Comparison of ENCODE assay signal across 2 cellular contexts in the genomic region with DNA sequence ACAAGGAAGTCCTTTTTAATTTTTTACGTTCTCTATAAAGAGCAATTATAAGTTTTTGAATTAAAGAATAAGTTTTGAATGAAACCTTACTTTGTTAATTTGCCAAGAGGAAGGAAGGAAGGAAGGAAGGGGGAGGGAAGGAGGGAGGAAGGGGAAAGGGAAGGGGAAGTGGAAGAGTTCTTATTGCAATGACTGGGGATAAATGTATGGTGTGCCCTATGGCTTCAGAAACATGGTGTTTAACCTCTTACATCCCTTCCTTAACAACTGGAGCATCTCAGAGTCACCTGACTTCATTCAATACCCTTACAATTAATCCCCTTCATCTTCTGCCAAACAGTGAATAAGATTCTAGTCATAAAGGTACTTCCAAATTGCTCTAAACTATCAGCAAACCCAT.
TF ChIP-seq lines count a peak whose summit lies in the region.

No MANE protein-coding gene starts in this region.

TF ChIP-seq in HepG2, 621 proteins besides CTCF, POLR2A, EP300 and RAD21:
- TF ChIP-seq, protein P1, sequence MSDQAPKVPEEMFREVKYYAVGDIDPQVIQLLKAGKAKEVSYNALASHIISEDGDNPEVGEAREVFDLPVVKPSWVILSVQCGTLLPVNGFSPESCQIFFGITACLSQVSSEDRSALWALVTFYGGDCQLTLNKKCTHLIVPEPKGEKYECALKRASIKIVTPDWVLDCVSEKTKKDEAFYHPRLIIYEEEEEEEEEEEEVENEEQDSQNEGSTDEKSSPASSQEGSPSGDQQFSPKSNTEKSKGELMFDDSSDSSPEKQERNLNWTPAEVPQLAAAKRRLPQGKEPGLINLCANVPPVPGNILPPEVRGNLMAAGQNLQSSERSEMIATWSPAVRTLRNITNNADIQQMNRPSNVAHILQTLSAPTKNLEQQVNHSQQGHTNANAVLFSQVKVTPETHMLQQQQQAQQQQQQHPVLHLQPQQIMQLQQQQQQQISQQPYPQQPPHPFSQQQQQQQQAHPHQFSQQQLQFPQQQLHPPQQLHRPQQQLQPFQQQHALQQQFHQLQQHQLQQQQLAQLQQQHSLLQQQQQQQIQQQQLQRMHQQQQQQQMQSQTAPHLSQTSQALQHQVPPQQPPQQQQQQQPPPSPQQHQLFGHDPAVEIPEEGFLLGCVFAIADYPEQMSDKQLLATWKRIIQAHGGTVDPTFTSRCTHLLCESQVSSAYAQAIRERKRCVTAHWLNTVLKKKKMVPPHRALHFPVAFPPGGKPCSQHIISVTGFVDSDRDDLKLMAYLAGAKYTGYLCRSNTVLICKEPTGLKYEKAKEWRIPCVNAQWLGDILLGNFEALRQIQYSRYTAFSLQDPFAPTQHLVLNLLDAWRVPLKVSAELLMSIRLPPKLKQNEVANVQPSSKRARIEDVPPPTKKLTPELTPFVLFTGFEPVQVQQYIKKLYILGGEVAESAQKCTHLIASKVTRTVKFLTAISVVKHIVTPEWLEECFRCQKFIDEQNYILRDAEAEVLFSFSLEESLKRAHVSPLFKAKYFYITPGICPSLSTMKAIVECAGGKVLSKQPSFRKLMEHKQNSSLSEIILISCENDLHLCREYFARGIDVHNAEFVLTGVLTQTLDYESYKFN (CRISPR knock-in tag; conservative IDR thresholded peaks at IDR 0.05): no peak
- TF ChIP-seq PCBP2 (optimal IDR thresholded peaks at IDR 0.05; ENCODE audit: low read depth, low read length, poor library complexity, severe bottlenecking): peak; percentile 64
- 0 out of 2 replicates have a peak, but pooled peaks have one; percentile 67 for TF ChIP-seq PCBP1 (IDR thresholded peaks at IDR 0.05; ENCODE audit: borderline replicate concordance, low read depth, low read length)
- peak; percentile 99 for TF ChIP-seq HNRNPK (IDR thresholded peaks at IDR 0.05; ENCODE audit: low read depth, low read length, poor library complexity, severe bottlenecking)
TF ChIP-seq in HepG2: peak in this region for 3.

TF ChIP-seq in K562, 482 proteins besides CTCF, POLR2A, EP300 and RAD21:
- TF ChIP-seq MEIS2 (IDR thresholded peaks at IDR 0.05; ENCODE audit: partially characterized antibody) (no peak), HNRNPK (IDR thresholded peaks at IDR 0.05; ENCODE audit: low read depth, low read length, poor library complexity, severe bottlenecking) (peak; percentile 75), SLC30A9 (CRISPR knock-in tag; IDR thresholded peaks at IDR 0.05) (no peak), ATF4 (CRISPR knock-in tag; IDR thresholded peaks at IDR 0.05) (no peak), KLF6 (CRISPR knock-in tag; IDR thresholded peaks at IDR 0.05; ENCODE audit: borderline replicate concordance) (no peak), RNF2 (IDR thresholded peaks at IDR 0.05) (no peak), CLOCK (CRISPR knock-in tag; IDR thresholded peaks at IDR 0.05; ENCODE audit: borderline replicate concordance) (no peak), SPI1 (IDR thresholded peaks at IDR 0.05; ENCODE audit: borderline replicate concordance, low read depth, low read length) (0 out of 2 replicates have a peak, but pooled peaks have one; percentile 13), ADNP (tag; IDR thresholded peaks at IDR 0.05) (no peak), MITF (IDR thresholded peaks at IDR 0.05) (no peak), MCM3 (IDR thresholded peaks at IDR 0.05) (no peak)
- TF ChIP-seq, protein P2, sequence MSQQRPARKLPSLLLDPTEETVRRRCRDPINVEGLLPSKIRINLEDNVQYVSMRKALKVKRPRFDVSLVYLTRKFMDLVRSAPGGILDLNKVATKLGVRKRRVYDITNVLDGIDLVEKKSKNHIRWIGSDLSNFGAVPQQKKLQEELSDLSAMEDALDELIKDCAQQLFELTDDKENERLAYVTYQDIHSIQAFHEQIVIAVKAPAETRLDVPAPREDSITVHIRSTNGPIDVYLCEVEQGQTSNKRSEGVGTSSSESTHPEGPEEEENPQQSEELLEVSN (IDR thresholded peaks at IDR 0.05; ENCODE audit: borderline replicate concordance in 1 of 2, extremely low read depth in 1 of 2, insufficient read depth in 1 of 2, insufficient read length in 1 of 2, low read depth in 1 of 2, low read length in 1 of 2, poor library complexity in 1 of 2, severe bottlenecking in 1 of 2): no peak
- TF ChIP-seq, protein P3, sequence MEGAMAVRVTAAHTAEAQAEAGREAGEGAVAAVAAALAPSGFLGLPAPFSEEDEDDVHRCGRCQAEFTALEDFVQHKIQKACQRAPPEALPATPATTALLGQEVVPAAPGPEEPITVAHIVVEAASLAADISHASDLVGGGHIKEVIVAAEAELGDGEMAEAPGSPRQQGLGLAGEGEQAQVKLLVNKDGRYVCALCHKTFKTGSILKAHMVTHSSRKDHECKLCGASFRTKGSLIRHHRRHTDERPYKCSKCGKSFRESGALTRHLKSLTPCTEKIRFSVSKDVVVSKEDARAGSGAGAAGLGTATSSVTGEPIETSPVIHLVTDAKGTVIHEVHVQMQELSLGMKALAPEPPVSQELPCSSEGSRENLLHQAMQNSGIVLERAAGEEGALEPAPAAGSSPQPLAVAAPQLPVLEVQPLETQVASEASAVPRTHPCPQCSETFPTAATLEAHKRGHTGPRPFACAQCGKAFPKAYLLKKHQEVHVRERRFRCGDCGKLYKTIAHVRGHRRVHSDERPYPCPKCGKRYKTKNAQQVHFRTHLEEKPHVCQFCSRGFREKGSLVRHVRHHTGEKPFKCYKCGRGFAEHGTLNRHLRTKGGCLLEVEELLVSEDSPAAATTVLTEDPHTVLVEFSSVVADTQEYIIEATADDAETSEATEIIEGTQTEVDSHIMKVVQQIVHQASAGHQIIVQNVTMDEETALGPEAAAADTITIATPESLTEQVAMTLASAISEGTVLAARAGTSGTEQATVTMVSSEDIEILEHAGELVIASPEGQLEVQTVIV (CRISPR knock-in tag; IDR thresholded peaks at IDR 0.05; ENCODE audit: borderline replicate concordance): no peak
